ENCODE assay signal across 1 cellular context in genomic region chr9:72635197-72635596, GRCh38.
TF ChIP-seq lines count a peak whose summit lies in the region.

No MANE protein-coding gene starts in this region.

TF ChIP-seq in WTC11, 78 proteins besides CTCF, POLR2A, EP300 and RAD21 (continued from another document):
- TF ChIP-seq ZNF219 (CRISPR knock-in tag; IDR thresholded peaks at IDR 0.05; ENCODE audit: borderline replicate concordance): no peak
